18 cellular contexts compared by ENCODE assay signal in the genomic region with DNA sequence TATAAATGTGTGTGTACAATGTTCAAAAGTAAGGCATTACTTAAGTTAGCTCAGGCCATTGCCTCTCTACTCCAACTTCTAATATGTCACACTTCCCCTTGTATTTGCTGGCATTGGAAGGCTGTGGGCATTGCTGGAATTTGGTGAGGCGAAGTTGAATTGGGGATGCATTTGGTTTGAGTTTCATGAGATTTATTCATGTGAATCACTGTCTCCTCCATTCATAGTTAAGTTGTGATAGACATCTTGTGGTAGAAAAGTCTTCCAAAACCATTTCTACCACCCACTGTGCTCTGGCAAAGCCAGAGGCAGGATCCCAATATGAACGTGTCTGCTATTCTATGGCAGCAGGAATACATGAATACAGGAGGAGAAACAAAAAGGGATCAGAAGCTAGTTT.
DNase-seq lines count a peak whose midpoint lies in the region; ATAC-seq and TF ChIP-seq lines count a peak whose summit lies in the region.
"Had no signal": no experiment of that assay in that cellular context is flagged by ENCODE, and none has a peak within 500 bp of the region (broad histone marks: within the 10 kb centered on the region; RNA-seq: fewer than 3 reads in every experiment).

No MANE protein-coding gene starts in this region.

- H3K36me3 Mint-ChIP-seq in naive thymus-derived CD4-positive, alpha-beta T cell: peaks cover 0 to 4% (median 0%) of the 10 kb centered on the region in 5 donors
- H3K36me3 Mint-ChIP-seq: CD8-positive, alpha-beta T cell had no signal

- H3K36me3 ChIP-seq in naive thymus-derived CD4-positive, alpha-beta T cell (ENCODE audit: control insufficient read depth in 2 of 3, insufficient read depth in 3 of 3, low read length in 3 of 3): no peaks in the 10 kb centered on the region
- H3K36me3 ChIP-seq: SJCRH30 had no signal

- POLR2A ChIA-PET in naive thymus-derived CD4-positive, alpha-beta T cell (lab: Charles Lee): no interaction called here

- ATAC-seq in GM21619 (IDR thresholded peaks at IDR 0.05; ENCODE audit: unreplicated experiment): no peak
- no peak for ATAC-seq in naive thymus-derived CD4-positive, alpha-beta T cell
- ATAC-seq: CD8-positive, alpha-beta T cell; GM12878; PC-3 had no signal

- H3K27me3 Mint-ChIP-seq in naive thymus-derived CD4-positive, alpha-beta T cell: peaks cover 0 to 30% (median 19%) of the 10 kb centered on the region in 5 donors

- DNase-seq in EH (ENCODE audit: low read depth) (peak; percentile 90), M059J (ENCODE audit: low read depth) (peak; percentile 80), astrocyte of the spinal cord (ENCODE audit: low read depth, low spot score) (peak; percentile 69), stromal cell of bone marrow (ENCODE audit: low read depth) (peak; percentile 65), NCI-H82 treated with DMSO at 0.1 percent for 48 hours (lab: John Stamatoyannopoulos, UW; ENCODE audit: unreplicated experiment) (no peak)
- DNase-seq in naive thymus-derived CD4-positive, alpha-beta T cell: no peak
- DNase-seq: CD8-positive, alpha-beta T cell; HCEC 1CT; KG1; NCI-H1048; NCI-H1436 treated with DMSO at 0.1 percent for 48 hours; NCI-H2029 treated with DMSO at 0.1 percent for 48 hours; NCI-H510A; NCI-H774; PC-3; SJCRH30 had no signal

- CTCF ChIA-PET in naive thymus-derived CD4-positive, alpha-beta T cell (lab: Charles Lee): no interaction called here

- no peak overlapping the region for H3K4me3 ChIP-seq in astrocyte of the spinal cord (ENCODE audit: low read depth, low read length)
- H3K4me3 ChIP-seq in naive thymus-derived CD4-positive, alpha-beta T cell (ENCODE audit: low read length): no peak overlapping the region
- H3K4me3 ChIP-seq: GM12878, SJCRH30 had no signal

- peaks cover 0 to 12% (median 4%) of the 10 kb centered on the region in 11 donors for H3K9me3 Mint-ChIP-seq in naive thymus-derived CD4-positive, alpha-beta T cell
- H3K9me3 Mint-ChIP-seq: CD8-positive, alpha-beta T cell had no signal

- H3K4me1 ChIP-seq in naive thymus-derived CD4-positive, alpha-beta T cell (ENCODE audit: control insufficient read depth in 2 of 2, insufficient read depth in 2 of 2, low read length in 2 of 2): no peaks in the 10 kb centered on the region
- H3K4me1 ChIP-seq: SJCRH30 had no signal

- no peaks in the 10 kb centered on the region for H3K9me3 ChIP-seq in naive thymus-derived CD4-positive, alpha-beta T cell (ENCODE audit: control insufficient read depth in 2 of 3, low read length in 3 of 3)
- H3K9me3 ChIP-seq: SJCRH30 had no signal

- no peak overlapping the region for H3K27ac Mint-ChIP-seq in naive thymus-derived CD4-positive, alpha-beta T cell
- H3K27ac Mint-ChIP-seq: CD8-positive, alpha-beta T cell had no signal

- no peaks in the 10 kb centered on the region for H3K4me1 Mint-ChIP-seq in naive thymus-derived CD4-positive, alpha-beta T cell

- H3K27ac ChIP-seq in naive thymus-derived CD4-positive, alpha-beta T cell (ENCODE audit: low read depth, low read length): no peak overlapping the region
- H3K27ac ChIP-seq: SJCRH30 had no signal

- no peaks in the 10 kb centered on the region for H3K27me3 ChIP-seq in naive thymus-derived CD4-positive, alpha-beta T cell (ENCODE audit: control insufficient read depth in 2 of 2, insufficient read depth in 2 of 2, low read length in 2 of 2)
- H3K27me3 ChIP-seq: SJCRH30 had no signal

- intact Hi-C loops in naive thymus-derived CD4-positive, alpha-beta T cell (cut with micrococcal nuclease): no loop called here

- no peak for TF ChIP-seq CTCF in astrocyte of the spinal cord (IDR thresholded peaks at IDR 0.05; ENCODE audit: low read depth, low read length)

- H3K4me3 Mint-ChIP-seq in naive thymus-derived CD4-positive, alpha-beta T cell: no peak overlapping the region
- H3K4me3 Mint-ChIP-seq: CD8-positive, alpha-beta T cell had no signal

- in situ Hi-C loops in astrocyte of the spinal cord (cut with HindIII; ENCODE audit: low sequenced_read_pairs): no loop called here

Comparison
In these comparisons a context has a peak if more than half of its experiments do, and no peak if none do; other contexts are left out.
1. DNase-seq: peak in EH (single experiment), M059J (single experiment), astrocyte of the spinal cord (single experiment) and stromal cell of bone marrow (single experiment); none in NCI-H82 treated with DMSO at 0.1 percent for 48 hours (single experiment) and naive thymus-derived CD4-positive, alpha-beta T cell (0 of 9).